ENCODE assay signal across 26 cellular contexts in genomic region chr16:80784951-80785350, GRCh38.
"Had no signal": no experiment of that assay in that cellular context is flagged by ENCODE, and none has a peak within 500 bp of the region (broad histone marks: within the 10 kb centered on the region; RNA-seq: fewer than 3 reads in every experiment).

No MANE protein-coding gene starts in this region.

- DNase-seq: dermis blood vessel endothelial cell; dorsolateral prefrontal cortex; effector CD4-positive, alpha-beta T cell; effector memory CD4-positive, alpha-beta T cell; erythroblast; esophagus squamous epithelium; foreskin fibroblast; foreskin melanocyte; gastrocnemius medialis; glutamatergic neuron; head of caudate nucleus; heart right ventricle; hippocampal formation; left cardiac atrium; left lung; left ventricle myocardium superior; lower lobe of right lung; mesenchymal stem cell; mucosa of descending colon; naive B cell had no signal

- H3K4me3 ChIP-seq: coronary artery, dorsolateral prefrontal cortex, esophagus squamous epithelium, gastrocnemius medialis, heart right ventricle, left lung, lower lobe of right lung, mucosa of descending colon had no signal

- FAIRE-seq: colon, islet of Langerhans, keratinocyte had no signal

- H3K27me3 ChIP-seq: dorsolateral prefrontal cortex, esophagus squamous epithelium, gastrocnemius medialis, heart right ventricle, left lung had no signal

- H3K4me1 ChIP-seq: esophagus squamous epithelium, gastrocnemius medialis, heart right ventricle, left lung, lower lobe of right lung had no signal

- H3K9me3 ChIP-seq: gastrocnemius medialis had no signal

- ATAC-seq: esophagus mucosa, gastrocnemius medialis, heart right ventricle, left cardiac atrium, left lung, left ventricle myocardium superior, lower lobe of right lung, mucosa of descending colon had no signal

- H3K36me3 ChIP-seq: esophagus squamous epithelium, gastrocnemius medialis, heart right ventricle, left lung, lower lobe of right lung had no signal

- H3K27ac ChIP-seq: coronary artery, dorsolateral prefrontal cortex, epithelial cell of prostate, esophagus squamous epithelium, gastrocnemius medialis, heart right ventricle, left lung, lower lobe of right lung had no signal
